In the genomic region with DNA sequence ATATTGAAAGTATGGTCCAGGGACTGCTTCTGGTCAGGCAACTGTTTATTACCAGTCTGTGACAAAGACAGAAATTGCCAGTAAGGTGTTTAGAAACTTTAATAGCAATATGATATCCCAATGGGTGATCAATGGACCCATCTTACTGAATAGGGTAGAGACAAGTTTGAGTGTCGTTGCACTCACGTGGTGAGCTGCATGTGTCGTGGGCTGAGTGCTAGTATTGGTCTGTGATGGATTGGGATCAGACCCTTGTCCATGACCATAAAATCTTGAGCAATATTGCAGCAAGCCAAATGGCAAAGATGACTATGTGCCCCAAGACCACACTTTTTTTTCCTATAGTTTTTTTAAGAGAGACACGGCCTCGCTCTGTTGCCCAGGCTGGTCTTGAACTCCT, we compare ENCODE assay signal across 1 cellular context.
TF ChIP-seq lines count a peak whose summit lies in the region.

No MANE protein-coding gene starts in this region.

TF ChIP-seq in GM12878, 131 proteins besides CTCF, POLR2A, EP300 and RAD21:
- TF ChIP-seq, protein P1, sequence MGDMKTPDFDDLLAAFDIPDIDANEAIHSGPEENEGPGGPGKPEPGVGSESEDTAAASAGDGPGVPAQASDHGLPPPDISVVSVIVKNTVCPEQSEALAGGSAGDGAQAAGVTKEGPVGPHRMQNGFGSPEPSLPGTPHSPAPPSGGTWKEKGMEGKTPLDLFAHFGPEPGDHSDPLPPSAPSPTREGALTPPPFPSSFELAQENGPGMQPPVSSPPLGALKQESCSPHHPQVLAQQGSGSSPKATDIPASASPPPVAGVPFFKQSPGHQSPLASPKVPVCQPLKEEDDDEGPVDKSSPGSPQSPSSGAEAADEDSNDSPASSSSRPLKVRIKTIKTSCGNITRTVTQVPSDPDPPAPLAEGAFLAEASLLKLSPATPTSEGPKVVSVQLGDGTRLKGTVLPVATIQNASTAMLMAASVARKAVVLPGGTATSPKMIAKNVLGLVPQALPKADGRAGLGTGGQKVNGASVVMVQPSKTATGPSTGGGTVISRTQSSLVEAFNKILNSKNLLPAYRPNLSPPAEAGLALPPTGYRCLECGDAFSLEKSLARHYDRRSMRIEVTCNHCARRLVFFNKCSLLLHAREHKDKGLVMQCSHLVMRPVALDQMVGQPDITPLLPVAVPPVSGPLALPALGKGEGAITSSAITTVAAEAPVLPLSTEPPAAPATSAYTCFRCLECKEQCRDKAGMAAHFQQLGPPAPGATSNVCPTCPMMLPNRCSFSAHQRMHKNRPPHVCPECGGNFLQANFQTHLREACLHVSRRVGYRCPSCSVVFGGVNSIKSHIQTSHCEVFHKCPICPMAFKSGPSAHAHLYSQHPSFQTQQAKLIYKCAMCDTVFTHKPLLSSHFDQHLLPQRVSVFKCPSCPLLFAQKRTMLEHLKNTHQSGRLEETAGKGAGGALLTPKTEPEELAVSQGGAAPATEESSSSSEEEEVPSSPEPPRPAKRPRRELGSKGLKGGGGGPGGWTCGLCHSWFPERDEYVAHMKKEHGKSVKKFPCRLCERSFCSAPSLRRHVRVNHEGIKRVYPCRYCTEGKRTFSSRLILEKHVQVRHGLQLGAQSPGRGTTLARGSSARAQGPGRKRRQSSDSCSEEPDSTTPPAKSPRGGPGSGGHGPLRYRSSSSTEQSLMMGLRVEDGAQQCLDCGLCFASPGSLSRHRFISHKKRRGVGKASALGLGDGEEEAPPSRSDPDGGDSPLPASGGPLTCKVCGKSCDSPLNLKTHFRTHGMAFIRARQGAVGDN (IDR thresholded peaks at IDR 0.05) = no peak
- TF ChIP-seq, protein P2, sequence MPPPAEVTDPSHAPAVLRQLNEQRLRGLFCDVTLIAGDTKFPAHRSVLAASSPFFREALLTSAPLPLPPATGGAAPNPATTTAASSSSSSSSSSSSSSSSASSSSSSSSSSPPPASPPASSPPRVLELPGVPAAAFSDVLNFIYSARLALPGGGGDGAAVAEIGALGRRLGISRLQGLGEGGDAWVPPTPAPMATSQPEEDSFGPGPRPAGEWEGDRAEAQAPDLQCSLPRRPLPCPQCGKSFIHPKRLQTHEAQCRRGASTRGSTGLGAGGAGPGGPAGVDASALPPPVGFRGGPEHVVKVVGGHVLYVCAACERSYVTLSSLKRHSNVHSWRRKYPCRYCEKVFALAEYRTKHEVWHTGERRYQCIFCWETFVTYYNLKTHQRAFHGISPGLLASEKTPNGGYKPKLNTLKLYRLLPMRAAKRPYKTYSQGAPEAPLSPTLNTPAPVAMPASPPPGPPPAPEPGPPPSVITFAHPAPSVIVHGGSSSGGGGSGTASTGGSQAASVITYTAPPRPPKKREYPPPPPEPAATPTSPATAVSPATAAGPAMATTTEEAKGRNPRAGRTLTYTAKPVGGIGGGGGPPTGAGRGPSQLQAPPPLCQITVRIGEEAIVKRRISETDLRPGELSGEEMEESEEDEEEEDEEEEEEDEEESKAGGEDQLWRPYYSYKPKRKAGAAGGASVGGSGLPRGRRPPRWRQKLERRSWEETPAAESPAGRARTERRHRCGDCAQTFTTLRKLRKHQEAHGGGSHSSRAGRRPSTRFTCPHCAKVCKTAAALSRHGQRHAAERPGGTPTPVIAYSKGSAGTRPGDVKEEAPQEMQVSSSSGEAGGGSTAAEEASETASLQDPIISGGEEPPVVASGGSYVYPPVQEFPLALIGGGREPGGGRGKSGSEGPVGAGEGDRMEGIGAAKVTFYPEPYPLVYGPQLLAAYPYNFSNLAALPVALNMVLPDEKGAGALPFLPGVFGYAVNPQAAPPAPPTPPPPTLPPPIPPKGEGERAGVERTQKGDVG (CRISPR knock-in tag; IDR thresholded peaks at IDR 0.05) = no peak
- TF ChIP-seq, protein P3, sequence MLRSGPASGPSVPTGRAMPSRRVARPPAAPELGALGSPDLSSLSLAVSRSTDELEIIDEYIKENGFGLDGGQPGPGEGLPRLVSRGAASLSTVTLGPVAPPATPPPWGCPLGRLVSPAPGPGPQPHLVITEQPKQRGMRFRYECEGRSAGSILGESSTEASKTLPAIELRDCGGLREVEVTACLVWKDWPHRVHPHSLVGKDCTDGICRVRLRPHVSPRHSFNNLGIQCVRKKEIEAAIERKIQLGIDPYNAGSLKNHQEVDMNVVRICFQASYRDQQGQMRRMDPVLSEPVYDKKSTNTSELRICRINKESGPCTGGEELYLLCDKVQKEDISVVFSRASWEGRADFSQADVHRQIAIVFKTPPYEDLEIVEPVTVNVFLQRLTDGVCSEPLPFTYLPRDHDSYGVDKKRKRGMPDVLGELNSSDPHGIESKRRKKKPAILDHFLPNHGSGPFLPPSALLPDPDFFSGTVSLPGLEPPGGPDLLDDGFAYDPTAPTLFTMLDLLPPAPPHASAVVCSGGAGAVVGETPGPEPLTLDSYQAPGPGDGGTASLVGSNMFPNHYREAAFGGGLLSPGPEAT (IDR thresholded peaks at IDR 0.05; ENCODE audit: low read depth) = no peak
- TF ChIP-seq MEF2A (IDR thresholded peaks at IDR 0.05; ENCODE audit: insufficient read depth, low read depth, low read length) (no peak), ZNF384 (IDR thresholded peaks at IDR 0.05; ENCODE audit: borderline replicate concordance, low read depth, low read length) (no peak), ZNF217 (IDR thresholded peaks at IDR 0.05) (no peak), CHD1 (IDR thresholded peaks at IDR 0.05; ENCODE audit: low read depth, low read length) (no peak), CREB1 (IDR thresholded peaks at IDR 0.05; ENCODE audit: low read depth) (no peak)
